ENCODE assay signal across 1 cellular context in genomic region chr1:54012008-54012325, GRCh38.
TF ChIP-seq lines count a peak whose summit lies in the region.

No MANE protein-coding gene starts in this region.

TF ChIP-seq in IMR-90, 13 proteins besides CTCF, POLR2A, EP300 and RAD21 (continued from another document):
- TF ChIP-seq MAFK (IDR thresholded peaks at IDR 0.05; ENCODE audit: low read depth, low read length) (no peak), ELK1 (IDR thresholded peaks at IDR 0.05; ENCODE audit: borderline replicate concordance, low read depth, low read length) (no peak), SMC3 (IDR thresholded peaks at IDR 0.05; ENCODE audit: low read depth, low read length) (no peak), CHD1 (IDR thresholded peaks at IDR 0.05; ENCODE audit: low read depth, low read length) (no peak)
